8 cellular contexts compared by ENCODE assay signal in genomic region chr4:54971474-54971950, GRCh38.
DNase-seq lines count a peak whose midpoint lies in the region; ATAC-seq and TF ChIP-seq lines count a peak whose summit lies in the region.

No MANE protein-coding gene starts in this region.

- H3K4me1 Mint-ChIP-seq in neural crest cell: no peaks in the 10 kb centered on the region

- intact Hi-C loops in esophagus muscularis mucosa (cut with DNase I): loop anchor here (5.0 kb wide), 1 partner anchor 346 kb away; no protein-coding TSS in a partner anchor

- H3K27ac Mint-ChIP-seq in neural crest cell (ENCODE audit: unreplicated experiment): no peak overlapping the region

- H3K4me3 Mint-ChIP-seq in neural crest cell: no peak overlapping the region

- no peak overlapping the region for H3K27ac ChIP-seq in esophagus muscularis mucosa (replicated peaks in 1 of 4)

- TF ChIP-seq CTCF in Loucy (conservative IDR thresholded peaks at IDR 0.05; ENCODE audit: low read length) (peak; percentile 91), esophagus muscularis mucosa (IDR thresholded peaks at IDR 0.05) (peak; percentile 71 to 74 (median 72)), neural crest cell (conservative IDR thresholded peaks at IDR 0.05) (peak; percentile 91)

- no peaks in the 10 kb centered on the region for H3K9me2 ChIP-seq in Loucy (replicated peaks; ENCODE audit: low read depth, low read length)

- DNase-seq in DMS53 treated with DMSO at 0.1 percent for 48 hours (lab: John Stamatoyannopoulos, UW; ENCODE audit: unreplicated experiment): peak; percentile 51
- DNase-seq in SHP77 (lab: John Stamatoyannopoulos, UW): peak; percentile 57 to 64
- DNase-seq in esophagus muscularis mucosa (ENCODE audit: extremely low spot score): no peak
- DNase-seq in neural crest cell (ENCODE audit: low read depth, low spot score): no peak
- no peak for DNase-seq in activated gamma-delta T cell (lab: John Stamatoyannopoulos, UW)
- DNase-seq in activated CD8-positive, alpha-beta memory T cell treated with anti-CD3 and anti-CD28 coated beads, Interleukin-2, amount 50 U/mL, for 4 hours: no peak

- WGBS in esophagus muscularis mucosa: 5% methylated on average over 7 of the region's 7 CpGs

- H3K36me3 ChIP-seq in Loucy (ENCODE audit: insufficient read depth, low read length): no peaks in the 10 kb centered on the region
- H3K36me3 ChIP-seq in esophagus muscularis mucosa: no peaks in the 10 kb centered on the region

- no peaks in the 10 kb centered on the region for H3F3A ChIP-seq in Loucy (ENCODE audit: low read depth)

- H2AFZ ChIP-seq in Loucy (ENCODE audit: low read length): peak overlapping the region; percentile 52; the same call in 1 of the 2 replicates

- peaks cover 13% of the 10 kb centered on the region for H3K27me3 Mint-ChIP-seq in neural crest cell (ENCODE audit: low read depth)

- TF ChIP-seq EP300 in esophagus muscularis mucosa (IDR thresholded peaks at IDR 0.05): no peak

- H3K9me3 ChIP-seq in Loucy (ENCODE audit: insufficient read depth, low read depth, low read length) (no peaks in the 10 kb centered on the region), esophagus muscularis mucosa (no peaks in the 10 kb centered on the region)

- no peaks in the 10 kb centered on the region for H3K9me3 Mint-ChIP-seq in neural crest cell

- H3K4me3 ChIP-seq in Loucy (ENCODE audit: low read length, poor library complexity, severe bottlenecking): no peak overlapping the region
- H3K4me3 ChIP-seq in esophagus muscularis mucosa: no peak overlapping the region

- no peaks in the 10 kb centered on the region for H3K36me3 Mint-ChIP-seq in neural crest cell (ENCODE audit: low read depth)

- H3K27me3 ChIP-seq in Loucy (ENCODE audit: insufficient read depth, low read length, poor library complexity, severe bottlenecking) (no peaks in the 10 kb centered on the region), esophagus muscularis mucosa (no peaks in the 10 kb centered on the region)

- peak overlapping the region; percentile 36 for H3K4me2 ChIP-seq in Loucy (ENCODE audit: low read depth, low read length, poor library complexity, severe bottlenecking)

- ATAC-seq in GM21360 (IDR thresholded peaks at IDR 0.05; ENCODE audit: unreplicated experiment): peak; percentile 77

- H3K4me1 ChIP-seq in Loucy (ENCODE audit: insufficient read depth, low read length, poor library complexity, severe bottlenecking) (no peaks in the 10 kb centered on the region), esophagus muscularis mucosa (peaks cover 0 to 40% (median 33%) of the 10 kb centered on the region in 4 donors)

- TF ChIP-seq POLR2A in esophagus muscularis mucosa (IDR thresholded peaks at IDR 0.05; ENCODE audit: low read depth): no peak

- H4K20me1 ChIP-seq in Loucy (ENCODE audit: insufficient read depth, low read length, poor library complexity, severe bottlenecking): no peaks in the 10 kb centered on the region

- no peaks in the 10 kb centered on the region for H3K79me2 ChIP-seq in Loucy (ENCODE audit: insufficient read depth, low read length)

- no peak overlapping the region for H3K9ac ChIP-seq in Loucy (ENCODE audit: low read depth, low read length, poor library complexity, severe bottlenecking)

Comparison
In these comparisons a context has a peak if more than half of its experiments do, and no peak if none do; other contexts are left out.
1. DNase-seq: peak in DMS53 treated with DMSO at 0.1 percent for 48 hours (single experiment) and SHP77 (2 of 2); none in esophagus muscularis mucosa (single experiment), neural crest cell (single experiment), activated gamma-delta T cell (single experiment) and activated CD8-positive, alpha-beta memory T cell treated with anti-CD3 and anti-CD28 coated beads, Interleukin-2, amount 50 U/mL, for 4 hours (single experiment).
2. Peak in every context shown above with its lines, with median percentiles within 50 percentile points of each other: CTCF ChIP-seq.